8 cellular contexts compared by ENCODE assay signal in the genomic region with DNA sequence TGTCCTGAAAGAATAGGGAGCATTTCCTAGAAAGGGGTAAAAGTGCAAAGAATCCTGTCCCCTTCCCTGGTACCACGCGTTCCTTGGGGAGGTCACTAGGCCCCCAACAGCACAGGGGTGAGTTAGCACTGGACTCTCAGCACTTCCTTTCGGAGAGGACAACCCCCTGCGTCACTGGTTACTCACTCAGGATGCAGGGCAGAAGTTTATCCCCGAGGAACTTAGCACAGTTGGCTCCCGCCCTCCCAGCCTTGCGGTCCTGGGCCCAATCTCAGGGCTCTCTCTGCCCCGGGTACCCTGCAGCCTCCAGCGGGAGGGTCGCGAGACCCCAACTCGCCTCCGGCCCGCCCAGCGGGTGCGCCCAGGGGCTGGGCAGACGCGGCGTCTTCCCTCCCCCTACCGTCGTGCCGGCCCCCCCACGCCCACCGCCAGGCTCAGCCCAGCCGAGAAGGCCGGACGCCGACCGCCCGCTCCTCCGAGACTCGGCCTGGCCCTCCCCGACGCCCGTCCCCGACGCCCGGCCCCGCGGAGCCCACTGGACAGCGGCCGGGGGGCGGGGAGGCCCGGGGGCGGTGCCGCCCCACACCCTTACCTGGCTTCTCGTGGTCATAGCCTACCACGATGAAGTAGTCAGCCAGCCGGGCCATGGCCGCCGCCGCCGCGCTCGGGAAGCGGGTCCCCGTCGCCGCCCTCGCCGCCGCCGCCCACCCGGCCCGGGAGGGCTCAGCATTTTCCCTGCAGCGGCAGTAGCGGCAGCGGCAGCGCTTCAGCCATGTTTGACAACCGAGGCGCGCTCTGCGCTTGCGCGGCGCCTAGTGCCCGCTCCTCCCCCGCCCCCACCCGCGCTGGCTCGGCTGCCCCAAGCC. TPM values are rescaled to one million over a fixed set of nuclear protein-coding genes. Genes with fewer than 3 reads are reported as not detected.
DNase-seq lines count a peak whose midpoint lies in the region; ATAC-seq and TF ChIP-seq lines count a peak whose summit lies in the region.

A gene (minus strand): TSS at position 797 of the 866 bp plus-strand sequence. CDS start 150 bp downstream, at position 647.

- H3K36me3 Mint-ChIP-seq in CD4-positive, CD25-positive, alpha-beta regulatory T cell: no peaks in the 10 kb centered on the region

- ATAC-seq in CD4-positive, CD25-positive, alpha-beta regulatory T cell (ENCODE audit: low read depth in 2 of 2): peak; percentile 39 to 40
- peak; percentile 50 for ATAC-seq in GM21390 (IDR thresholded peaks at IDR 0.05; ENCODE audit: unreplicated experiment)
- peak; percentile 89 to 94 for ATAC-seq in right cardiac atrium
- ATAC-seq in psoas muscle: peak; percentile 89 to 92 (median 90)

- no peaks in the 10 kb centered on the region for H3K9me2 ChIP-seq in MM.1S (replicated peaks; ENCODE audit: insufficient read depth, low read length)

- H3K27ac Mint-ChIP-seq in CD4-positive, CD25-positive, alpha-beta regulatory T cell: peak within 1 kb of the TSS in 2 of 3 donors; percentile 38 to 67

- H3K4me3 Mint-ChIP-seq in CD4-positive, CD25-positive, alpha-beta regulatory T cell: peak within 1 kb of the TSS; percentile 83 to 88 (median 87)

- peaks cover 48% of the 10 kb centered on the region for H3K27me3 Mint-ChIP-seq in CD4-positive, CD25-positive, alpha-beta regulatory T cell

- no peaks in the 10 kb centered on the region for H3K9me3 ChIP-seq in CD4-positive, CD25-positive, alpha-beta regulatory T cell (ENCODE audit: control insufficient read depth in 2 of 2, low read length in 2 of 2)
- H3K9me3 ChIP-seq in MM.1S (replicated peaks; ENCODE audit: insufficient read depth, low read length) (no peaks in the 10 kb centered on the region), right cardiac atrium (ENCODE audit: control insufficient read depth, low read length) (no peaks in the 10 kb centered on the region), psoas muscle (no peaks in the 10 kb centered on the region), uterus (no peaks in the 10 kb centered on the region)

- peak; percentile 65 to 77 (median 76) for DNase-seq in CD4-positive, CD25-positive, alpha-beta regulatory T cell
- DNase-seq in MM.1S: peak; percentile 84
- peak; percentile 59 for DNase-seq in T-helper 22 cell (ENCODE audit: low read depth)
- no peak for DNase-seq in astrocyte of the cerebellum (ENCODE audit: low read depth)
- peak; percentile 88 to 96 (median 95) for DNase-seq in right cardiac atrium
- DNase-seq in psoas muscle: peak; percentile 88 to 93
- peak; percentile 84 to 87 for DNase-seq in uterus

- no peak within 1 kb of the TSS for H3K27ac ChIP-seq in CD4-positive, CD25-positive, alpha-beta regulatory T cell (ENCODE audit: insufficient read depth, low read length, poor library complexity, severe bottlenecking)
- H3K27ac ChIP-seq in MM.1S (ENCODE audit: low read length) (peak within 1 kb of the TSS; percentile 38; the same call in 1 of the 2 replicates), right cardiac atrium (ENCODE audit: low read length) (peak within 1 kb of the TSS; percentile 95), psoas muscle (peak within 1 kb of the TSS; percentile 96), uterus (peak within 1 kb of the TSS; percentile 93 to 97)

- peaks cover 42% of the 10 kb centered on the region for H3K27me3 ChIP-seq in CD4-positive, CD25-positive, alpha-beta regulatory T cell (ENCODE audit: control insufficient read depth, insufficient read depth, low read length)
- no peaks in the 10 kb centered on the region for H3K27me3 ChIP-seq in MM.1S (replicated peaks; ENCODE audit: insufficient read depth, low read length)
- H3K27me3 ChIP-seq in right cardiac atrium (ENCODE audit: control insufficient read depth, insufficient read depth): no peaks in the 10 kb centered on the region
- no peaks in the 10 kb centered on the region for H3K27me3 ChIP-seq in psoas muscle (ENCODE audit: insufficient read depth in 3 of 3, low read length in 2 of 3)
- no peaks in the 10 kb centered on the region for H3K27me3 ChIP-seq in uterus

- H3K9ac ChIP-seq in MM.1S (ENCODE audit: low read length): peak within 1 kb of the TSS; percentile 80

- peaks cover 0 to 9% (median 0%) of the 10 kb centered on the region in 7 donors for H3K9me3 Mint-ChIP-seq in CD4-positive, CD25-positive, alpha-beta regulatory T cell

- in situ Hi-C loops in astrocyte of the cerebellum (cut with HindIII; ENCODE audit: low sequenced_read_pairs): no loop called here

- intact Hi-C loops in right cardiac atrium (cut with DNase I): no loop called here
- intact Hi-C loops in psoas muscle (cut with DNase I): no loop called here
- intact Hi-C loops in uterus (cut with DNase I; ENCODE audit: low total_unique reads): no loop called here

- WGBS in right cardiac atrium: under 1% methylated on average over 81 of the region's 81 CpGs
- WGBS in psoas muscle, 3 donors: 0 to 1% (median 1%) methylated on average over 39 to 81 of the region's 81 CpGs

- H3F3A ChIP-seq in MM.1S (ENCODE audit: insufficient read depth, low read length): peaks cover 19% of the 10 kb centered on the region

- H3K4me3 ChIP-seq in CD4-positive, CD25-positive, alpha-beta regulatory T cell (ENCODE audit: low read depth, low read length): peak within 1 kb of the TSS; percentile 58
- H3K4me3 ChIP-seq in MM.1S (ENCODE audit: low read length): peak within 1 kb of the TSS; percentile 90
- peak within 1 kb of the TSS; percentile 72 for H3K4me3 ChIP-seq in astrocyte of the cerebellum (ENCODE audit: low read depth, low read length)
- H3K4me3 ChIP-seq in right cardiac atrium (ENCODE audit: low read length): peak within 1 kb of the TSS; percentile 95
- peak within 1 kb of the TSS; percentile 96 for H3K4me3 ChIP-seq in psoas muscle
- H3K4me3 ChIP-seq in uterus: peak within 1 kb of the TSS; percentile 57 to 96

- H2AFZ ChIP-seq in MM.1S (ENCODE audit: low read length): peak within 1 kb of the TSS; percentile 95

- no peak for TF ChIP-seq CTCF in MM.1S (IDR thresholded peaks at IDR 0.05; ENCODE audit: low read length)
- no peak for TF ChIP-seq CTCF in astrocyte of the cerebellum (IDR thresholded peaks at IDR 0.05; ENCODE audit: low read depth, low read length, missing control alignments)
- TF ChIP-seq CTCF in psoas muscle (IDR thresholded peaks at IDR 0.05): no peak
- peak in 2 of 4 experiments; percentile 4 for TF ChIP-seq CTCF in uterus (IDR thresholded peaks at IDR 0.05)

- peaks cover 16 to 36% (median 26%) of the 10 kb centered on the region in 4 donors for H3K4me1 Mint-ChIP-seq in CD4-positive, CD25-positive, alpha-beta regulatory T cell

- H4K20me1 ChIP-seq in MM.1S (ENCODE audit: insufficient read depth, low read length): no peaks in the 10 kb centered on the region

- H3K79me2 ChIP-seq in MM.1S (ENCODE audit: low read length): peaks cover 51% of the 10 kb centered on the region

- peaks cover 17% of the 10 kb centered on the region for H3K4me1 ChIP-seq in CD4-positive, CD25-positive, alpha-beta regulatory T cell (ENCODE audit: control insufficient read depth, insufficient read depth, low read length, poor library complexity, severe bottlenecking)
- H3K4me1 ChIP-seq in MM.1S (ENCODE audit: low read length) (peaks cover 23% of the 10 kb centered on the region), right cardiac atrium (ENCODE audit: control insufficient read depth, insufficient read depth, low read length) (no peaks in the 10 kb centered on the region), psoas muscle (peaks cover 21% of the 10 kb centered on the region), uterus (peaks cover 0 to 4% of the 10 kb centered on the region in 2 donors)

- H3K4me2 ChIP-seq in MM.1S (ENCODE audit: low read depth, low read length): peak within 1 kb of the TSS; percentile 95

- TF ChIP-seq POLR2A in uterus (IDR thresholded peaks at IDR 0.05): peak; percentile 76 to 79

- H3K36me3 ChIP-seq in CD4-positive, CD25-positive, alpha-beta regulatory T cell (ENCODE audit: control insufficient read depth, insufficient read depth, low read length): no peaks in the 10 kb centered on the region
- H3K36me3 ChIP-seq in MM.1S (replicated peaks; ENCODE audit: insufficient read depth, low read length): no peaks in the 10 kb centered on the region
- H3K36me3 ChIP-seq in psoas muscle (ENCODE audit: insufficient read depth in 1 of 2, low read depth in 1 of 2): no peaks in the 10 kb centered on the region
- no peaks in the 10 kb centered on the region for H3K36me3 ChIP-seq in uterus

RNA-seq across cellular contexts. Expression of the gene that starts here (rescaled TPM):
- 5.5 TPM for total RNA-seq in CD4-positive, CD25-positive, alpha-beta regulatory T cell
- polyA plus RNA-seq in CD4-positive, CD25-positive, alpha-beta regulatory T cell: 1 to 10 TPM; 1.1 to 2.1 (median 1.7) TPM
- total RNA-seq in right cardiac atrium (10 to 100 TPM; 20.5 to 32.2 (median 23.3) TPM), psoas muscle (10 to 100 TPM; 10.6 to 12.6 (median 12.2) TPM), uterus (100 to 1,000 TPM in 2 of 4 donors, 10 to 100 TPM in 2; 45.0 to 202 (median 98.0) TPM)
- polyA plus RNA-seq in right cardiac atrium (10.8 TPM), psoas muscle (1 to 10 TPM; 3.3 to 6.8 (median 5.5) TPM)

Comparison
In these comparisons a context has a peak if more than half of its experiments do, and no peak if none do; other contexts are left out.
1. ATAC-seq: peak in every context shown above with its lines; median percentile 92 in right cardiac atrium; 90 in psoas muscle; 50 in GM21390; 40 in CD4-positive, CD25-positive, alpha-beta regulatory T cell.